In the genomic region with DNA sequence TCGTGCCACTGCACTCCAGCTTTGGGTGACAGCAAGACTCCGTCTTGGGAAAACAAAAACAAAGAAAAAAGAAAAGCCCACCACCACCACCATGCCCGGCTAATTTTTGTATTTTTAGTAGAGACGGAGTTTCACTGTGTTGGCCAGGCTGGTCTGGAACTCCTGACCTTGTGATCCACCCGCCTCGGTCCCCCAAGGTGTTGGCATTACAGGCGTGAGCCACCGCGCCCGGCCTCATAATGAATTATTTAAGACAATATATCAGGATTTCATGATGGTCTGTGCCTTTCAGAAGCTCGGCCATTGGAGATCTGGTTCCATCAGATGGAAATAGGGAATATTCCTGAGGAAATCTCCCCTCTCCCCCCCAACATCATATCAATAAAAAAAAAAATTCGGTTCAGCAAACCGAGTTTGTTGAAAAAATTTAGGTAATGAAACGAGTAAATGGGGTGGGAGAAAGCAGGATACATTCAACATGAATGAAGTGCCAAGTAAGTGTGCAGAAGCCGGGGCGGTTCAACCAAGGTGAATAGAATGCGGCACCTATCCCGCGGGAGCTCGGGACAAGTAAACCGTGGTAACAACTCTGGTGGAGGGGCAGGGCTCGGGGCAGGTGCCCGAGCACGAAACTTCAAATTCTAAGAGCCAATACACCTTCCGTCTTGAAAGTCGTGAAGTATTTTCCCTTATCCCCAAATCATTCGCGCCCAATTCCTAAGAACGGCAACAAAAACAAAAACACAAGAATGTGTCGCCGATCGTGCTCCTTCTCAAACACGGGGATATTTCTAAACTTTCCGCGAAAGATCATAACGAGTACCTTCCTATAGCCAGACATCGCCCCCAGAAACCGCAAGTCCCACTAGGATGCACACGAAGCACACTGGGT, we compare ENCODE assay signal across 8 cellular contexts.
DNase-seq lines count a peak whose midpoint lies in the region; ATAC-seq lines count a peak whose summit lies in the region.

No MANE protein-coding gene starts in this region.

- no peak overlapping the region for H3K9ac ChIP-seq in endocrine pancreas (ENCODE audit: control insufficient read depth, insufficient read depth, low read length)

- H3K9me3 ChIP-seq in endocrine pancreas (ENCODE audit: control insufficient read depth, low read length) (no peaks in the 10 kb centered on the region), neuron (ENCODE audit: low read length) (no peaks in the 10 kb centered on the region)

- peak; percentile 43 for DNase-seq in RPMI8226
- no peak for DNase-seq in NCI-H226
- DNase-seq in DMS153 treated with DMSO at 0.1 percent for 48 hours (lab: John Stamatoyannopoulos, UW; ENCODE audit: unreplicated experiment) = no peak
- DNase-seq in central memory CD4-positive, alpha-beta T cell = no peak

- peak overlapping the region; percentile 48 for H3K4me3 ChIP-seq in endocrine pancreas (ENCODE audit: control insufficient read depth, insufficient read depth, low read length)
- peak overlapping the region; percentile 96 for H3K4me3 ChIP-seq in neuron (ENCODE audit: low read length)

- H3K4me1 ChIP-seq in endocrine pancreas (ENCODE audit: control insufficient read depth, insufficient read depth, low read length) = no peaks in the 10 kb centered on the region
- H3K4me1 ChIP-seq in neuron (ENCODE audit: insufficient read depth, low read length) = peaks cover 5% of the 10 kb centered on the region

- H3K36me3 ChIP-seq in endocrine pancreas (ENCODE audit: control insufficient read depth, insufficient read depth, low read length) = no peaks in the 10 kb centered on the region
- peaks cover 5% of the 10 kb centered on the region for H3K36me3 ChIP-seq in neuron (ENCODE audit: insufficient read depth, low read length)

- ATAC-seq in GM19395 (IDR thresholded peaks at IDR 0.05; ENCODE audit: unreplicated experiment) = peak; percentile 4
- no peak for ATAC-seq in GM21576 (IDR thresholded peaks at IDR 0.05; ENCODE audit: unreplicated experiment)

- H3K27me3 ChIP-seq in endocrine pancreas (ENCODE audit: control insufficient read depth, insufficient read depth, low read length) (no peaks in the 10 kb centered on the region), neuron (ENCODE audit: insufficient read depth, low read length) (no peaks in the 10 kb centered on the region)

- peak overlapping the region; percentile 99 for H2AFZ ChIP-seq in neuron (ENCODE audit: low read depth, low read length)
